In the genomic region with DNA sequence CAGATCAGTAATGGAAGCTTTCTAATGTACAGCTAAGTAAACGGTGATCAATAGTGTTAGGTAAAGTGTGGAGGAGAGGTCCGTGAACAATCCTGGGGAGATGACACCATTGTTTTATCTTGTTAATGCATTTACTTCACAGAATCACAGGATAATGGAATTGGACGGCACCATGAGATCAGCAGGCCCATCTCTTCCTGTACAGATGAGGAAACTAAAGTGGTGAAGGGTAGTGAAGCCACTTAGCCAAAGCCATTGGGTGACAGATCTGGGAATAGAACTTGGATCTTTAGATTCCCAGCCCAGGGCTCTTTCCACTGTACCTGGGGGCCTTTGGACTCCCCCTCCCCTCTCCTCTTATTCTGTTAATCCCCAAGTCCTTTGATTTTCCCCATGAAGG, we compare ENCODE assay signal across 1 cellular context.
TF ChIP-seq lines count a peak whose summit lies in the region.

No MANE protein-coding gene starts in this region.

TF ChIP-seq in GM23338, 12 proteins besides CTCF, POLR2A, EP300 and RAD21 (continued from another document):
- TF ChIP-seq, protein P1, sequence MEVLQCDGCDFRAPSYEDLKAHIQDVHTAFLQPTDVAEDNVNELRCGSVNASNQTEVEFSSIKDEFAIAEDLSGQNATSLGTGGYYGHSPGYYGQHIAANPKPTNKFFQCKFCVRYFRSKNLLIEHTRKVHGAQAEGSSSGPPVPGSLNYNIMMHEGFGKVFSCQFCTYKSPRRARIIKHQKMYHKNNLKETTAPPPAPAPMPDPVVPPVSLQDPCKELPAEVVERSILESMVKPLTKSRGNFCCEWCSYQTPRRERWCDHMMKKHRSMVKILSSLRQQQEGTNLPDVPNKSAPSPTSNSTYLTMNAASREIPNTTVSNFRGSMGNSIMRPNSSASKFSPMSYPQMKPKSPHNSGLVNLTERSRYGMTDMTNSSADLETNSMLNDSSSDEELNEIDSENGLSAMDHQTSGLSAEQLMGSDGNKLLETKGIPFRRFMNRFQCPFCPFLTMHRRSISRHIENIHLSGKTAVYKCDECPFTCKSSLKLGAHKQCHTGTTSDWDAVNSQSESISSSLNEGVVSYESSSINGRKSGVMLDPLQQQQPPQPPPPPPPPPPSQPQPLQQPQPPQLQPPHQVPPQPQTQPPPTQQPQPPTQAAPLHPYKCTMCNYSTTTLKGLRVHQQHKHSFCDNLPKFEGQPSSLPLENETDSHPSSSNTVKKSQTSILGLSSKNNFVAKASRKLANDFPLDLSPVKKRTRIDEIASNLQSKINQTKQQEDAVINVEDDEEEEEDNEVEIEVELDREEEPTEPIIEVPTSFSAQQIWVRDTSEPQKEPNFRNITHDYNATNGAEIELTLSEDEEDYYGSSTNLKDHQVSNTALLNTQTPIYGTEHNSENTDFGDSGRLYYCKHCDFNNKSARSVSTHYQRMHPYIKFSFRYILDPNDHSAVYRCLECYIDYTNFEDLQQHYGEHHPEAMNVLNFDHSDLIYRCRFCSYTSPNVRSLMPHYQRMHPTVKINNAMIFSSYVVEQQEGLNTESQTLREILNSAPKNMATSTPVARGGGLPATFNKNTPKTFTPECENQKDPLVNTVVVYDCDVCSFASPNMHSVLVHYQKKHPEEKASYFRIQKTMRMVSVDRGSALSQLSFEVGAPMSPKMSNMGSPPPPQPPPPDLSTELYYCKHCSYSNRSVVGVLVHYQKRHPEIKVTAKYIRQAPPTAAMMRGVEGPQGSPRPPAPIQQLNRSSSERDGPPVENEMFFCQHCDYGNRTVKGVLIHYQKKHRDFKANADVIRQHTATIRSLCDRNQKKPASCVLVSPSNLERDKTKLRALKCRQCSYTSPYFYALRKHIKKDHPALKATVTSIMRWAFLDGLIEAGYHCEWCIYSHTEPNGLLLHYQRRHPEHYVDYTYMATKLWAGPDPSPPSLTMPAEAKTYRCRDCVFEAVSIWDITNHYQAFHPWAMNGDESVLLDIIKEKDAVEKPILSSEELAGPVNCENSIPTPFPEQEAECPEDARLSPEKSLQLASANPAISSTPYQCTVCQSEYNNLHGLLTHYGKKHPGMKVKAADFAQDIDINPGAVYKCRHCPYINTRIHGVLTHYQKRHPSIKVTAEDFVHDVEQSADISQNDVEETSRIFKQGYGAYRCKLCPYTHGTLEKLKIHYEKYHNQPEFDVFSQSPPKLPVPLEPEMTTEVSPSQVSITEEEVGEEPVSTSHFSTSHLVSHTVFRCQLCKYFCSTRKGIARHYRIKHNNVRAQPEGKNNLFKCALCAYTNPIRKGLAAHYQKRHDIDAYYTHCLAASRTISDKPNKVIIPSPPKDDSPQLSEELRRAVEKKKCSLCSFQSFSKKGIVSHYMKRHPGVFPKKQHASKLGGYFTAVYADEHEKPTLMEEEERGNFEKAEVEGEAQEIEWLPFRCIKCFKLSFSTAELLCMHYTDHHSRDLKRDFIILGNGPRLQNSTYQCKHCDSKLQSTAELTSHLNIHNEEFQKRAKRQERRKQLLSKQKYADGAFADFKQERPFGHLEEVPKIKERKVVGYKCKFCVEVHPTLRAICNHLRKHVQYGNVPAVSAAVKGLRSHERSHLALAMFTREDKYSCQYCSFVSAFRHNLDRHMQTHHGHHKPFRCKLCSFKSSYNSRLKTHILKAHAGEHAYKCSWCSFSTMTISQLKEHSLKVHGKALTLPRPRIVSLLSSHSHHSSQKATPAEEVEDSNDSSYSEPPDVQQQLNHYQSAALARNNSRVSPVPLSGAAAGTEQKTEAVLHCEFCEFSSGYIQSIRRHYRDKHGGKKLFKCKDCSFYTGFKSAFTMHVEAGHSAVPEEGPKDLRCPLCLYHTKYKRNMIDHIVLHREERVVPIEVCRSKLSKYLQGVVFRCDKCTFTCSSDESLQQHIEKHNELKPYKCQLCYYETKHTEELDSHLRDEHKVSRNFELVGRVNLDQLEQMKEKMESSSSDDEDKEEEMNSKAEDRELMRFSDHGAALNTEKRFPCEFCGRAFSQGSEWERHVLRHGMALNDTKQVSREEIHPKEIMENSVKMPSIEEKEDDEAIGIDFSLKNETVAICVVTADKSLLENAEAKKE (CRISPR knock-in tag; IDR thresholded peaks at IDR 0.05) = no peak
- no peak for TF ChIP-seq JUNB (IDR thresholded peaks at IDR 0.05; ENCODE audit: unreplicated experiment)
- no peak for TF ChIP-seq STAT1 (IDR thresholded peaks at IDR 0.05; ENCODE audit: unreplicated experiment)
- TF ChIP-seq POLR2AphosphoS5 (IDR thresholded peaks at IDR 0.05; ENCODE audit: low read depth) = no peak
- TF ChIP-seq ZNF331 (CRISPR knock-in tag; IDR thresholded peaks at IDR 0.05; ENCODE audit: low read depth) = no peak
- TF ChIP-seq, protein P2, sequence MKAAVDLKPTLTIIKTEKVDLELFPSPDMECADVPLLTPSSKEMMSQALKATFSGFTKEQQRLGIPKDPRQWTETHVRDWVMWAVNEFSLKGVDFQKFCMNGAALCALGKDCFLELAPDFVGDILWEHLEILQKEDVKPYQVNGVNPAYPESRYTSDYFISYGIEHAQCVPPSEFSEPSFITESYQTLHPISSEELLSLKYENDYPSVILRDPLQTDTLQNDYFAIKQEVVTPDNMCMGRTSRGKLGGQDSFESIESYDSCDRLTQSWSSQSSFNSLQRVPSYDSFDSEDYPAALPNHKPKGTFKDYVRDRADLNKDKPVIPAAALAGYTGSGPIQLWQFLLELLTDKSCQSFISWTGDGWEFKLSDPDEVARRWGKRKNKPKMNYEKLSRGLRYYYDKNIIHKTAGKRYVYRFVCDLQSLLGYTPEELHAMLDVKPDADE (IDR thresholded peaks at IDR 0.05) = no peak
- TF ChIP-seq NANOG (IDR thresholded peaks at IDR 0.05; ENCODE audit: borderline replicate concordance) = no peak
- TF ChIP-seq, protein P3, sequence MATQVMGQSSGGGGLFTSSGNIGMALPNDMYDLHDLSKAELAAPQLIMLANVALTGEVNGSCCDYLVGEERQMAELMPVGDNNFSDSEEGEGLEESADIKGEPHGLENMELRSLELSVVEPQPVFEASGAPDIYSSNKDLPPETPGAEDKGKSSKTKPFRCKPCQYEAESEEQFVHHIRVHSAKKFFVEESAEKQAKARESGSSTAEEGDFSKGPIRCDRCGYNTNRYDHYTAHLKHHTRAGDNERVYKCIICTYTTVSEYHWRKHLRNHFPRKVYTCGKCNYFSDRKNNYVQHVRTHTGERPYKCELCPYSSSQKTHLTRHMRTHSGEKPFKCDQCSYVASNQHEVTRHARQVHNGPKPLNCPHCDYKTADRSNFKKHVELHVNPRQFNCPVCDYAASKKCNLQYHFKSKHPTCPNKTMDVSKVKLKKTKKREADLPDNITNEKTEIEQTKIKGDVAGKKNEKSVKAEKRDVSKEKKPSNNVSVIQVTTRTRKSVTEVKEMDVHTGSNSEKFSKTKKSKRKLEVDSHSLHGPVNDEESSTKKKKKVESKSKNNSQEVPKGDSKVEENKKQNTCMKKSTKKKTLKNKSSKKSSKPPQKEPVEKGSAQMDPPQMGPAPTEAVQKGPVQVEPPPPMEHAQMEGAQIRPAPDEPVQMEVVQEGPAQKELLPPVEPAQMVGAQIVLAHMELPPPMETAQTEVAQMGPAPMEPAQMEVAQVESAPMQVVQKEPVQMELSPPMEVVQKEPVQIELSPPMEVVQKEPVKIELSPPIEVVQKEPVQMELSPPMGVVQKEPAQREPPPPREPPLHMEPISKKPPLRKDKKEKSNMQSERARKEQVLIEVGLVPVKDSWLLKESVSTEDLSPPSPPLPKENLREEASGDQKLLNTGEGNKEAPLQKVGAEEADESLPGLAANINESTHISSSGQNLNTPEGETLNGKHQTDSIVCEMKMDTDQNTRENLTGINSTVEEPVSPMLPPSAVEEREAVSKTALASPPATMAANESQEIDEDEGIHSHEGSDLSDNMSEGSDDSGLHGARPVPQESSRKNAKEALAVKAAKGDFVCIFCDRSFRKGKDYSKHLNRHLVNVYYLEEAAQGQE (IDR thresholded peaks at IDR 0.05; ENCODE audit: unreplicated experiment) = no peak
